ENCODE assay signal across 1 cellular context in genomic region chr6:139577991-139578604, GRCh38.
TF ChIP-seq lines count a peak whose summit lies in the region.

No MANE protein-coding gene starts in this region.

TF ChIP-seq in GM23338, 12 proteins besides CTCF, POLR2A, EP300 and RAD21 (continued from another document):
- TF ChIP-seq ZNF462 (CRISPR knock-in tag; IDR thresholded peaks at IDR 0.05), result no peak
- TF ChIP-seq JUNB (IDR thresholded peaks at IDR 0.05; ENCODE audit: unreplicated experiment), result no peak
- no peak for TF ChIP-seq CREB1 (CRISPR knock-in tag; IDR thresholded peaks at IDR 0.05; ENCODE audit: low read depth)
- TF ChIP-seq EZH2 (IDR thresholded peaks at IDR 0.05; ENCODE audit: low read depth, unreplicated experiment), result no peak
- no peak for TF ChIP-seq REST (IDR thresholded peaks at IDR 0.05; ENCODE audit: unreplicated experiment)
